2 cellular contexts compared by ENCODE assay signal in the genomic region with DNA sequence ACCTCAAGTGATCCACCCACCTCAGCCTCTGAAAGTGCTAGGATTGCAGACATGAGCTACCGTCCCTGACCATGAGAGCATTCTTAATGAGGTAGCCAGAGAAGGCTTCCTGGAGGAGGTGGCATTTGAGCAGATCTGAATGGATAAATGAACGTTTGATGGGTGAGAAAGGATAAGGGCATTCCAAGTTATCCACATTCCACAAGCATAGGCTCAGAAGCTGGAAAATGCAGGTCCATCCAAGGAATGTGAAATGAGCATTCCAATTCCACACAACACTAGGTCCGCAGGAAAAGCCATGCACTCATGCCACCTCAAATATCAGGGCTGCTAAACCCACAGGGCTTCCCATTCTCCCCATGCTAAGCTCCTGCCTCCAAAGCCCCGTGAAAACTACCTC.
TF ChIP-seq lines count a peak whose summit lies in the region.

No MANE protein-coding gene starts in this region.

TF ChIP-seq in IMR-90, 13 proteins besides CTCF, POLR2A, EP300 and RAD21:
- TF ChIP-seq MAFK (IDR thresholded peaks at IDR 0.05; ENCODE audit: low read depth, low read length) (no peak), SMC3 (IDR thresholded peaks at IDR 0.05; ENCODE audit: low read depth, low read length) (no peak), CEBPB (IDR thresholded peaks at IDR 0.05; ENCODE audit: low read depth, low read length) (no peak), NFE2L2 (IDR thresholded peaks at IDR 0.05; ENCODE audit: low read depth, low read length) (no peak), RCOR1 (IDR thresholded peaks at IDR 0.05; ENCODE audit: insufficient replicate concordance, low read length) (no peak)
- TF ChIP-seq, protein P1, sequence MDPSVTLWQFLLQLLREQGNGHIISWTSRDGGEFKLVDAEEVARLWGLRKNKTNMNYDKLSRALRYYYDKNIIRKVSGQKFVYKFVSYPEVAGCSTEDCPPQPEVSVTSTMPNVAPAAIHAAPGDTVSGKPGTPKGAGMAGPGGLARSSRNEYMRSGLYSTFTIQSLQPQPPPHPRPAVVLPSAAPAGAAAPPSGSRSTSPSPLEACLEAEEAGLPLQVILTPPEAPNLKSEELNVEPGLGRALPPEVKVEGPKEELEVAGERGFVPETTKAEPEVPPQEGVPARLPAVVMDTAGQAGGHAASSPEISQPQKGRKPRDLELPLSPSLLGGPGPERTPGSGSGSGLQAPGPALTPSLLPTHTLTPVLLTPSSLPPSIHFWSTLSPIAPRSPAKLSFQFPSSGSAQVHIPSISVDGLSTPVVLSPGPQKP (IDR thresholded peaks at IDR 0.05; ENCODE audit: borderline replicate concordance, low read depth, low read length) = no peak
- TF ChIP-seq, protein P2, sequence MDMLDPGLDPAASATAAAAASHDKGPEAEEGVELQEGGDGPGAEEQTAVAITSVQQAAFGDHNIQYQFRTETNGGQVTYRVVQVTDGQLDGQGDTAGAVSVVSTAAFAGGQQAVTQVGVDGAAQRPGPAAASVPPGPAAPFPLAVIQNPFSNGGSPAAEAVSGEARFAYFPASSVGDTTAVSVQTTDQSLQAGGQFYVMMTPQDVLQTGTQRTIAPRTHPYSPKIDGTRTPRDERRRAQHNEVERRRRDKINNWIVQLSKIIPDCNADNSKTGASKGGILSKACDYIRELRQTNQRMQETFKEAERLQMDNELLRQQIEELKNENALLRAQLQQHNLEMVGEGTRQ (IDR thresholded peaks at IDR 0.05; ENCODE audit: low read depth, low read length) = no peak

TF ChIP-seq in H1, 55 proteins besides CTCF, POLR2A, EP300 and RAD21:
- TF ChIP-seq TCF12 (IDR thresholded peaks at IDR 0.05; ENCODE audit: low read depth, low read length) = no peak
- no peak for TF ChIP-seq KDM5A (IDR thresholded peaks at IDR 0.05; ENCODE audit: low read length)
- no peak for TF ChIP-seq RXRA (IDR thresholded peaks at IDR 0.05; ENCODE audit: insufficient read depth, low read depth, low read length)
- no peak for TF ChIP-seq JUN (IDR thresholded peaks at IDR 0.05; ENCODE audit: low read depth, low read length)
- no peak for TF ChIP-seq FOSL1 (IDR thresholded peaks at IDR 0.05; ENCODE audit: insufficient read depth, low read depth, low read length)
- TF ChIP-seq SP4 (IDR thresholded peaks at IDR 0.05; ENCODE audit: low read length) = no peak
- TF ChIP-seq, protein P3, sequence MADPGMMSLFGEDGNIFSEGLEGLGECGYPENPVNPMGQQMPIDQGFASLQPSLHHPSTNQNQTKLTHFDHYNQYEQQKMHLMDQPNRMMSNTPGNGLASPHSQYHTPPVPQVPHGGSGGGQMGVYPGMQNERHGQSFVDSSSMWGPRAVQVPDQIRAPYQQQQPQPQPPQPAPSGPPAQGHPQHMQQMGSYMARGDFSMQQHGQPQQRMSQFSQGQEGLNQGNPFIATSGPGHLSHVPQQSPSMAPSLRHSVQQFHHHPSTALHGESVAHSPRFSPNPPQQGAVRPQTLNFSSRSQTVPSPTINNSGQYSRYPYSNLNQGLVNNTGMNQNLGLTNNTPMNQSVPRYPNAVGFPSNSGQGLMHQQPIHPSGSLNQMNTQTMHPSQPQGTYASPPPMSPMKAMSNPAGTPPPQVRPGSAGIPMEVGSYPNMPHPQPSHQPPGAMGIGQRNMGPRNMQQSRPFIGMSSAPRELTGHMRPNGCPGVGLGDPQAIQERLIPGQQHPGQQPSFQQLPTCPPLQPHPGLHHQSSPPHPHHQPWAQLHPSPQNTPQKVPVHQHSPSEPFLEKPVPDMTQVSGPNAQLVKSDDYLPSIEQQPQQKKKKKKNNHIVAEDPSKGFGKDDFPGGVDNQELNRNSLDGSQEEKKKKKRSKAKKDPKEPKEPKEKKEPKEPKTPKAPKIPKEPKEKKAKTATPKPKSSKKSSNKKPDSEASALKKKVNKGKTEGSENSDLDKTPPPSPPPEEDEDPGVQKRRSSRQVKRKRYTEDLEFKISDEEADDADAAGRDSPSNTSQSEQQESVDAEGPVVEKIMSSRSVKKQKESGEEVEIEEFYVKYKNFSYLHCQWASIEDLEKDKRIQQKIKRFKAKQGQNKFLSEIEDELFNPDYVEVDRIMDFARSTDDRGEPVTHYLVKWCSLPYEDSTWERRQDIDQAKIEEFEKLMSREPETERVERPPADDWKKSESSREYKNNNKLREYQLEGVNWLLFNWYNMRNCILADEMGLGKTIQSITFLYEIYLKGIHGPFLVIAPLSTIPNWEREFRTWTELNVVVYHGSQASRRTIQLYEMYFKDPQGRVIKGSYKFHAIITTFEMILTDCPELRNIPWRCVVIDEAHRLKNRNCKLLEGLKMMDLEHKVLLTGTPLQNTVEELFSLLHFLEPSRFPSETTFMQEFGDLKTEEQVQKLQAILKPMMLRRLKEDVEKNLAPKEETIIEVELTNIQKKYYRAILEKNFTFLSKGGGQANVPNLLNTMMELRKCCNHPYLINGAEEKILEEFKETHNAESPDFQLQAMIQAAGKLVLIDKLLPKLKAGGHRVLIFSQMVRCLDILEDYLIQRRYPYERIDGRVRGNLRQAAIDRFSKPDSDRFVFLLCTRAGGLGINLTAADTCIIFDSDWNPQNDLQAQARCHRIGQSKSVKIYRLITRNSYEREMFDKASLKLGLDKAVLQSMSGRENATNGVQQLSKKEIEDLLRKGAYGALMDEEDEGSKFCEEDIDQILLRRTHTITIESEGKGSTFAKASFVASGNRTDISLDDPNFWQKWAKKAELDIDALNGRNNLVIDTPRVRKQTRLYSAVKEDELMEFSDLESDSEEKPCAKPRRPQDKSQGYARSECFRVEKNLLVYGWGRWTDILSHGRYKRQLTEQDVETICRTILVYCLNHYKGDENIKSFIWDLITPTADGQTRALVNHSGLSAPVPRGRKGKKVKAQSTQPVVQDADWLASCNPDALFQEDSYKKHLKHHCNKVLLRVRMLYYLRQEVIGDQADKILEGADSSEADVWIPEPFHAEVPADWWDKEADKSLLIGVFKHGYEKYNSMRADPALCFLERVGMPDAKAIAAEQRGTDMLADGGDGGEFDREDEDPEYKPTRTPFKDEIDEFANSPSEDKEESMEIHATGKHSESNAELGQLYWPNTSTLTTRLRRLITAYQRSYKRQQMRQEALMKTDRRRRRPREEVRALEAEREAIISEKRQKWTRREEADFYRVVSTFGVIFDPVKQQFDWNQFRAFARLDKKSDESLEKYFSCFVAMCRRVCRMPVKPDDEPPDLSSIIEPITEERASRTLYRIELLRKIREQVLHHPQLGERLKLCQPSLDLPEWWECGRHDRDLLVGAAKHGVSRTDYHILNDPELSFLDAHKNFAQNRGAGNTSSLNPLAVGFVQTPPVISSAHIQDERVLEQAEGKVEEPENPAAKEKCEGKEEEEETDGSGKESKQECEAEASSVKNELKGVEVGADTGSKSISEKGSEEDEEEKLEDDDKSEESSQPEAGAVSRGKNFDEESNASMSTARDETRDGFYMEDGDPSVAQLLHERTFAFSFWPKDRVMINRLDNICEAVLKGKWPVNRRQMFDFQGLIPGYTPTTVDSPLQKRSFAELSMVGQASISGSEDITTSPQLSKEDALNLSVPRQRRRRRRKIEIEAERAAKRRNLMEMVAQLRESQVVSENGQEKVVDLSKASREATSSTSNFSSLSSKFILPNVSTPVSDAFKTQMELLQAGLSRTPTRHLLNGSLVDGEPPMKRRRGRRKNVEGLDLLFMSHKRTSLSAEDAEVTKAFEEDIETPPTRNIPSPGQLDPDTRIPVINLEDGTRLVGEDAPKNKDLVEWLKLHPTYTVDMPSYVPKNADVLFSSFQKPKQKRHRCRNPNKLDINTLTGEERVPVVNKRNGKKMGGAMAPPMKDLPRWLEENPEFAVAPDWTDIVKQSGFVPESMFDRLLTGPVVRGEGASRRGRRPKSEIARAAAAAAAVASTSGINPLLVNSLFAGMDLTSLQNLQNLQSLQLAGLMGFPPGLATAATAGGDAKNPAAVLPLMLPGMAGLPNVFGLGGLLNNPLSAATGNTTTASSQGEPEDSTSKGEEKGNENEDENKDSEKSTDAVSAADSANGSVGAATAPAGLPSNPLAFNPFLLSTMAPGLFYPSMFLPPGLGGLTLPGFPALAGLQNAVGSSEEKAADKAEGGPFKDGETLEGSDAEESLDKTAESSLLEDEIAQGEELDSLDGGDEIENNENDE (IDR thresholded peaks at IDR 0.05; ENCODE audit: insufficient replicate concordance, low read length) = no peak
